In the genomic region with DNA sequence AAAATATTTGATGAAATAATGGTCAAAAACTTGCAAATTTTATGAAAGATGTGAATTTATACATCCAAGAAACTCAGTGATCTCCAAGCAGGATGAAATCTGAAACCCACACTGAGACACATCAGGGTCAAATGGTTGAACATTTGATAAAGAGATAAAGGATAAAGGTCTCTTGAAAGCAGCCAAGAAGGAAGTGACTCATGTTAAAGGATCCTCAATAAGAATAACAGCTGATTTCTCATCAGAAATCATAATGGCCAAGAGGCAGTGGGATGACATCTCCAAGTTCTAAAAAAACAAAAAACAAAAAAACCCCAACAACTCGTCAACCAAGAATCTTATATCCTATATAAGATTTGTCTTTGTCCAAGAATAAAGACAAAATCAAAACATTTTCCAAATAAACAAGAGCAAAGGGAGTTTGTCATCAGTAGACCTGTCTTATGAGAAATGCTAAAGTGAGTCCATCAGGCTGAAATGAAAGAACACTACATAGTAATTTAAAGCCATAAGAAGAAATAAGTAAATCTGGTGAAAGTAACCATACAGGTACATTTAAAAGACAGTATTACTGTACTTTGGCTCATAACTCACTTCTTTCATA, we compare ENCODE assay signal across 17 cellular contexts.
DNase-seq lines count a peak whose midpoint lies in the region; ATAC-seq, FAIRE-seq and TF ChIP-seq lines count a peak whose summit lies in the region.
"Had no signal": no experiment of that assay in that cellular context is flagged by ENCODE, and none has a peak within 500 bp of the region (broad histone marks: within the 10 kb centered on the region; RNA-seq: fewer than 3 reads in every experiment).

No MANE protein-coding gene starts in this region.

- POLR2A ChIA-PET in activated CD4-positive, alpha-beta T cell treated with anti-CD3 and anti-CD28 coated beads for 36 hours (lab: Charles Lee), result interaction anchor here (0.7 kb wide), 1 partner anchor 12 kb away, joined by 3 read pairs; no protein-coding TSS in a partner anchor

- H3K4me3 Mint-ChIP-seq in activated CD4-positive, alpha-beta T cell treated with anti-CD3 and anti-CD28 coated beads for 36 hours, result no peak overlapping the region
- H3K4me3 Mint-ChIP-seq in endothelial cell (ENCODE audit: unreplicated experiment), result peak overlapping the region; percentile 32
- H3K4me3 Mint-ChIP-seq: memory B cell had no signal

- no peak overlapping the region for H3K27ac Mint-ChIP-seq in activated CD4-positive, alpha-beta T cell treated with anti-CD3 and anti-CD28 coated beads for 36 hours
- H3K27ac Mint-ChIP-seq in endothelial cell (ENCODE audit: unreplicated experiment), result no peak overlapping the region

- TF ChIP-seq CTCF in endothelial cell (IDR thresholded peaks at IDR 0.05; ENCODE audit: unreplicated experiment), result no peak

- intact Hi-C loops in activated CD4-positive, alpha-beta T cell treated with anti-CD3 and anti-CD28 coated beads for 36 hours (cut with DNase I, micrococcal nuclease), result loop anchor here in 1 of 2 experiments (5.0 kb wide), 1 partner anchor 36 kb away; no protein-coding TSS in a partner anchor

- H3K9me3 Mint-ChIP-seq in activated CD4-positive, alpha-beta T cell treated with anti-CD3 and anti-CD28 coated beads for 36 hours (ENCODE audit: low read depth), result peaks cover 10% of the 10 kb centered on the region
- H3K9me3 Mint-ChIP-seq in endothelial cell (ENCODE audit: unreplicated experiment), result no peaks in the 10 kb centered on the region

- no peak for DNase-seq in activated CD4-positive, alpha-beta T cell treated with anti-CD3 and anti-CD28 coated beads for 36 hours
- DNase-seq in activated CD4-positive, alpha-beta T cell treated with anti-CD3 and anti-CD28 coated beads for 4 hours, result no peak
- no peak for DNase-seq in endothelial cell (ENCODE audit: low spot score)
- DNase-seq in renal cortical epithelial cell (ENCODE audit: low read depth), result peak; percentile 47
- no peak for DNase-seq in GM12891 (ENCODE audit: insufficient read length, low spot score)
- no peak for DNase-seq in NCI-H1048 (lab: John Stamatoyannopoulos, UW)
- DNase-seq: activated T-cell treated with anti-CD3 and anti-CD28 coated beads, Interleukin-2, amount 50 U/mL, for 1 hour; central memory CD4-positive, alpha-beta T cell; DND-41; gastrocnemius medialis; NCI-H2081 treated with DMSO at 0.1 percent for 48 hours; posterior cingulate gyrus; stimulated activated CD4-positive, alpha-beta T cell treated with anti-CD3 and anti-CD28 coated beads, Interleukin-4, amount 100 ng/mL, for 4 hours had no signal

- FAIRE-seq in GM12891 (lab: Jason Lieb, UNC), result no peak
- FAIRE-seq: A204.1 had no signal

- H3K27me3 Mint-ChIP-seq in activated CD4-positive, alpha-beta T cell treated with anti-CD3 and anti-CD28 coated beads for 36 hours, result no peaks in the 10 kb centered on the region
- no peaks in the 10 kb centered on the region for H3K27me3 Mint-ChIP-seq in endothelial cell (ENCODE audit: unreplicated experiment)
- H3K27me3 Mint-ChIP-seq: memory B cell had no signal

- H3K36me3 Mint-ChIP-seq in activated CD4-positive, alpha-beta T cell treated with anti-CD3 and anti-CD28 coated beads for 36 hours (ENCODE audit: low read depth), result peaks cover 66% of the 10 kb centered on the region
- peaks cover 43% of the 10 kb centered on the region for H3K36me3 Mint-ChIP-seq in endothelial cell (ENCODE audit: low read depth, unreplicated experiment)

- CTCF ChIA-PET in activated CD4-positive, alpha-beta T cell treated with anti-CD3 and anti-CD28 coated beads for 36 hours (lab: Charles Lee), result no interaction called here

- ATAC-seq in activated CD4-positive, alpha-beta T cell treated with anti-CD3 and anti-CD28 coated beads for 36 hours, result peak; percentile 16
- no peak for ATAC-seq in HG03469 (IDR thresholded peaks at IDR 0.05; ENCODE audit: unreplicated experiment)
- ATAC-seq: gastrocnemius medialis had no signal

- no peak for TF ChIP-seq POLR2A in GM12891 (IDR thresholded peaks at IDR 0.05; ENCODE audit: low read depth, low read length)

- peaks cover 13% of the 10 kb centered on the region for H3K4me1 Mint-ChIP-seq in activated CD4-positive, alpha-beta T cell treated with anti-CD3 and anti-CD28 coated beads for 36 hours
- H3K4me1 Mint-ChIP-seq in endothelial cell (ENCODE audit: unreplicated experiment), result no peaks in the 10 kb centered on the region

TF ChIP-seq in PFSK-1, 5 proteins besides CTCF, POLR2A, EP300 and RAD21:
- TF ChIP-seq POLR2AphosphoS5 (IDR thresholded peaks at IDR 0.05; ENCODE audit: low read depth, low read length) (no peak), TAF1 (IDR thresholded peaks at IDR 0.05; ENCODE audit: borderline replicate concordance, insufficient read depth, low read length) (no peak), SIN3A (IDR thresholded peaks at IDR 0.05; ENCODE audit: borderline replicate concordance, insufficient read depth, low read length) (0 out of 2 replicates have a peak, but pooled peaks have one; percentile 12), FOXP2 (optimal IDR thresholded peaks at IDR 0.05; ENCODE audit: borderline replicate concordance, extremely low read depth, extremely low read length, insufficient read depth) (no peak)
- TF ChIP-seq, protein P1, sequence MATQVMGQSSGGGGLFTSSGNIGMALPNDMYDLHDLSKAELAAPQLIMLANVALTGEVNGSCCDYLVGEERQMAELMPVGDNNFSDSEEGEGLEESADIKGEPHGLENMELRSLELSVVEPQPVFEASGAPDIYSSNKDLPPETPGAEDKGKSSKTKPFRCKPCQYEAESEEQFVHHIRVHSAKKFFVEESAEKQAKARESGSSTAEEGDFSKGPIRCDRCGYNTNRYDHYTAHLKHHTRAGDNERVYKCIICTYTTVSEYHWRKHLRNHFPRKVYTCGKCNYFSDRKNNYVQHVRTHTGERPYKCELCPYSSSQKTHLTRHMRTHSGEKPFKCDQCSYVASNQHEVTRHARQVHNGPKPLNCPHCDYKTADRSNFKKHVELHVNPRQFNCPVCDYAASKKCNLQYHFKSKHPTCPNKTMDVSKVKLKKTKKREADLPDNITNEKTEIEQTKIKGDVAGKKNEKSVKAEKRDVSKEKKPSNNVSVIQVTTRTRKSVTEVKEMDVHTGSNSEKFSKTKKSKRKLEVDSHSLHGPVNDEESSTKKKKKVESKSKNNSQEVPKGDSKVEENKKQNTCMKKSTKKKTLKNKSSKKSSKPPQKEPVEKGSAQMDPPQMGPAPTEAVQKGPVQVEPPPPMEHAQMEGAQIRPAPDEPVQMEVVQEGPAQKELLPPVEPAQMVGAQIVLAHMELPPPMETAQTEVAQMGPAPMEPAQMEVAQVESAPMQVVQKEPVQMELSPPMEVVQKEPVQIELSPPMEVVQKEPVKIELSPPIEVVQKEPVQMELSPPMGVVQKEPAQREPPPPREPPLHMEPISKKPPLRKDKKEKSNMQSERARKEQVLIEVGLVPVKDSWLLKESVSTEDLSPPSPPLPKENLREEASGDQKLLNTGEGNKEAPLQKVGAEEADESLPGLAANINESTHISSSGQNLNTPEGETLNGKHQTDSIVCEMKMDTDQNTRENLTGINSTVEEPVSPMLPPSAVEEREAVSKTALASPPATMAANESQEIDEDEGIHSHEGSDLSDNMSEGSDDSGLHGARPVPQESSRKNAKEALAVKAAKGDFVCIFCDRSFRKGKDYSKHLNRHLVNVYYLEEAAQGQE (IDR thresholded peaks at IDR 0.05; ENCODE audit: insufficient read depth in 1 of 2, low read depth in 2 of 2, low read length in 2 of 2), result no peak

TF ChIP-seq in GM12891, 5 proteins besides CTCF, POLR2A, EP300 and RAD21:
- no peak for TF ChIP-seq TAF1 (IDR thresholded peaks at IDR 0.05; ENCODE audit: low read depth, low read length)
- no peak for TF ChIP-seq POLR2AphosphoS5 (IDR thresholded peaks at IDR 0.05; ENCODE audit: low read depth, low read length)
- no peak for TF ChIP-seq POU2F2 (IDR thresholded peaks at IDR 0.05; ENCODE audit: low read depth, low read length)
- no peak for TF ChIP-seq PAX5 (IDR thresholded peaks at IDR 0.05; ENCODE audit: insufficient read depth, low read length, severe bottlenecking)
- no peak for TF ChIP-seq SPI1 (IDR thresholded peaks at IDR 0.05; ENCODE audit: low read depth, low read length)
